ENCODE assay signal across 8 cellular contexts in the genomic region with DNA sequence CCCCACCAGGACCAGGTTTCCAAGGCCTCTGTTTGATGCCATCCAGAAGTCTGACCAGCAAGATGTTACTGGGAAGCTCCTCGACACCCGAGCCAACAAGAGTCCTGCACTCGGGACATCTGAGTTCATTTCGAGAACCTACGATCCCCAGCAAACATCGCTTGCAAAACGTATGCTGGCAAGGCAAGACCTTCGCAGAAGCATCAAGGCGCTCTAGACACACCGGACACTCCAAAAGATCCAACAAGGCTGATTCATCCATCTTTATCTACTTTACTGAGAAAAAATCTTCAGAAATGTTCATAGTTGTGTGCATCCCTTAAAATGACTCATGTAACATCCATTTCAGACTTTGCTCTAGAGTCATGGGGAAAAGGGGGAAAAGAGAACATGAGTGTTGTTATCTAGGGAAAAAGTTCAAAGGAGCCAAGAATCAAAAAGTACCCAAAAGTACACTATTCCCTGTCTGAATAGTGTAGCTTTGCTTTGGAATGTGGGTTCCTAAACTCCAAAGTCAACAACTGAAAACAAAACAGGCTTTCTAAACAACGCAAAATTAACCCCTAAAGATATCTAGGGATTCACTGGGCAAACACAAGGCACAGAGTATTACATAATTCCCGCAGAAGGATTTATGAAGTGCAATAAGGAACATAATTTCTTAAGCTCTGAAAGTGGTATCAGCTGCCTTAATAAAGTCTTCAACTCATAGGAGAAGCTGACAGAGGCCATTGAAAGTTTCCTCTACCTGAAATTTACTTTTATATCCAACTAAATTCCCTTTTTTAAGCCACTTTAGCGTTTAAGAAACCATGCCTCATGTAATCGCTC. TPM values are rescaled to one million over a fixed set of nuclear protein-coding genes. Genes with fewer than 3 reads are reported as not detected.
DNase-seq lines count a peak whose midpoint lies in the region; ATAC-seq and TF ChIP-seq lines count a peak whose summit lies in the region.

No MANE protein-coding gene starts in this region.

- POLR2A ChIA-PET in WTC11 (lab: Charles Lee): interaction anchor here (1.6 kb wide), 1 partner anchor 259 kb away, joined by 9 read pairs; the partner anchor contains the start of gene CBR4

- no peak overlapping the region for H3K27ac Mint-ChIP-seq in activated naive CD4-positive, alpha-beta T cell treated with anti-CD3 and anti-CD28 coated beads for 36 hours
- no peak overlapping the region for H3K27ac Mint-ChIP-seq in activated naive CD4-positive, alpha-beta T cell treated with anti-CD3 and anti-CD28 coated beads, Interleukin-2, amount 50 U/mL, for 72 hours
- H3K27ac Mint-ChIP-seq in WTC11: peak overlapping the region; percentile 35; the same call in 1 of the 2 replicates
- H3K27ac Mint-ChIP-seq in stimulated activated memory B cell treated with anti-CD40 and anti-IgM and Interleukin-4, amounts not matched to agents 10 μg/mL and 1 μg/mL and 100 μg/mL, for 72 hours: no peak overlapping the region

- H3K36me3 Mint-ChIP-seq in activated naive CD4-positive, alpha-beta T cell treated with anti-CD3 and anti-CD28 coated beads for 36 hours (ENCODE audit: low read depth): no peaks in the 10 kb centered on the region
- peaks cover 0 to 7% of the 10 kb centered on the region in 2 donors for H3K36me3 Mint-ChIP-seq in activated naive CD4-positive, alpha-beta T cell treated with anti-CD3 and anti-CD28 coated beads, Interleukin-2, amount 50 U/mL, for 72 hours
- H3K36me3 Mint-ChIP-seq in WTC11: peaks cover 12% of the 10 kb centered on the region
- peaks cover 6% of the 10 kb centered on the region for H3K36me3 Mint-ChIP-seq in stimulated activated memory B cell treated with anti-CD40 and anti-IgM and Interleukin-4, amounts not matched to agents 10 μg/mL and 1 μg/mL and 100 μg/mL, for 72 hours

- no peaks in the 10 kb centered on the region for H3K9me3 Mint-ChIP-seq in activated naive CD4-positive, alpha-beta T cell treated with anti-CD3 and anti-CD28 coated beads for 36 hours
- H3K9me3 Mint-ChIP-seq in activated naive CD4-positive, alpha-beta T cell treated with anti-CD3 and anti-CD28 coated beads, Interleukin-2, amount 50 U/mL, for 72 hours: peaks cover 0 to 5% of the 10 kb centered on the region in 2 donors
- H3K9me3 Mint-ChIP-seq in WTC11: no peaks in the 10 kb centered on the region; the same call in 1 of the 2 replicates
- H3K9me3 Mint-ChIP-seq in stimulated activated memory B cell treated with anti-CD40 and anti-IgM and Interleukin-4, amounts not matched to agents 10 μg/mL and 1 μg/mL and 100 μg/mL, for 72 hours: no peaks in the 10 kb centered on the region

- H3K4me3 Mint-ChIP-seq in activated naive CD4-positive, alpha-beta T cell treated with anti-CD3 and anti-CD28 coated beads for 36 hours: peak overlapping the region; percentile 57
- peak overlapping the region; percentile 86 for H3K4me3 Mint-ChIP-seq in WTC11
- peak overlapping the region; percentile 87 for H3K4me3 Mint-ChIP-seq in stimulated activated memory B cell treated with anti-CD40 and anti-IgM and Interleukin-4, amounts not matched to agents 10 μg/mL and 1 μg/mL and 100 μg/mL, for 72 hours

- H3K4me3 ChIP-seq in iPS-18c (ENCODE audit: insufficient read depth, low read depth, low read length): peak overlapping the region; percentile 94

- peaks cover 49% of the 10 kb centered on the region for H3K27me3 Mint-ChIP-seq in activated naive CD4-positive, alpha-beta T cell treated with anti-CD3 and anti-CD28 coated beads for 36 hours (ENCODE audit: low read depth)
- peaks cover 10% of the 10 kb centered on the region for H3K27me3 Mint-ChIP-seq in WTC11 (ENCODE audit: low read depth)
- no peaks in the 10 kb centered on the region for H3K27me3 Mint-ChIP-seq in stimulated activated memory B cell treated with anti-CD40 and anti-IgM and Interleukin-4, amounts not matched to agents 10 μg/mL and 1 μg/mL and 100 μg/mL, for 72 hours

- H3K9me3 ChIP-seq in iPS-18c (ENCODE audit: control insufficient read depth, insufficient read depth, low read length): no peaks in the 10 kb centered on the region

- intact Hi-C loops in activated naive CD4-positive, alpha-beta T cell treated with anti-CD3 and anti-CD28 coated beads for 36 hours (cut with micrococcal nuclease): no loop called here

- ATAC-seq in activated naive CD4-positive, alpha-beta T cell treated with anti-CD3 and anti-CD28 coated beads, Interleukin-2, amount 50 U/mL, for 72 hours: no peak
- ATAC-seq in WTC11 (no peak), HG02885 (IDR thresholded peaks at IDR 0.05; ENCODE audit: poor library complexity, unreplicated experiment) (no peak)
- ATAC-seq in stimulated activated memory B cell treated with anti-CD40 and anti-IgM and Interleukin-4, amounts not matched to agents 10 μg/mL and 1 μg/mL and 100 μg/mL, for 72 hours: no peak

- DNase-seq in activated naive CD4-positive, alpha-beta T cell treated with anti-CD3 and anti-CD28 coated beads for 36 hours: no peak
- DNase-seq in activated naive CD4-positive, alpha-beta T cell treated with anti-CD3 and anti-CD28 coated beads, Interleukin-2, amount 50 U/mL, for 72 hours (ENCODE audit: low spot score in 2 of 2): no peak
- DNase-seq in WTC11 (ENCODE audit: low spot score) (no peak), NCI-H446 (lab: John Stamatoyannopoulos, UW) (no peak)
- DNase-seq in NK-92 treated with Interleukin-12 subunit alpha and Interleukin-12 subunit beta, amount 100 ng/mL, for 24 hours (lab: John Stamatoyannopoulos, UW): no peak

- H3K4me1 Mint-ChIP-seq in activated naive CD4-positive, alpha-beta T cell treated with anti-CD3 and anti-CD28 coated beads for 36 hours (ENCODE audit: low read depth): peaks cover 3% of the 10 kb centered on the region
- H3K4me1 Mint-ChIP-seq in WTC11: peaks cover 46% of the 10 kb centered on the region
- H3K4me1 Mint-ChIP-seq in stimulated activated memory B cell treated with anti-CD40 and anti-IgM and Interleukin-4, amounts not matched to agents 10 μg/mL and 1 μg/mL and 100 μg/mL, for 72 hours: peaks cover 24% of the 10 kb centered on the region

- CTCF ChIA-PET in activated naive CD4-positive, alpha-beta T cell treated with anti-CD3 and anti-CD28 coated beads for 36 hours (lab: Charles Lee): interaction anchor here (0.6 to 1.4 kb wide), 5 partner anchors 8 to 259 kb away, joined by 3 to 7 read pairs (median 3); partner anchors contain the start of gene CBR4
- CTCF ChIA-PET in WTC11 (lab: Charles Lee): interaction anchor here (0.6 to 1.3 kb wide), 5 partner anchors 43 to 344 kb away, joined by 3 read pairs; partner anchors contain the start of gene CBR4

- TF ChIP-seq CTCF in WTC11 (IDR thresholded peaks at IDR 0.05): no peak

TF ChIP-seq in WTC11, 78 proteins besides CTCF, POLR2A, EP300 and RAD21 (continues in another document):
- TF ChIP-seq ZNF232 (CRISPR knock-in tag; IDR thresholded peaks at IDR 0.05) (no peak), SOX15 (CRISPR knock-in tag; IDR thresholded peaks at IDR 0.05) (no peak), HMGA2 (CRISPR knock-in tag; IDR thresholded peaks at IDR 0.05) (no peak), TP53 (CRISPR knock-in tag; IDR thresholded peaks at IDR 0.05) (no peak), ELF4 (CRISPR knock-in tag; IDR thresholded peaks at IDR 0.05; ENCODE audit: low read depth) (no peak), AR (CRISPR knock-in tag; IDR thresholded peaks at IDR 0.05) (no peak), ZNF138 (CRISPR knock-in tag; conservative IDR thresholded peaks at IDR 0.05) (no peak)
- TF ChIP-seq, protein P1, sequence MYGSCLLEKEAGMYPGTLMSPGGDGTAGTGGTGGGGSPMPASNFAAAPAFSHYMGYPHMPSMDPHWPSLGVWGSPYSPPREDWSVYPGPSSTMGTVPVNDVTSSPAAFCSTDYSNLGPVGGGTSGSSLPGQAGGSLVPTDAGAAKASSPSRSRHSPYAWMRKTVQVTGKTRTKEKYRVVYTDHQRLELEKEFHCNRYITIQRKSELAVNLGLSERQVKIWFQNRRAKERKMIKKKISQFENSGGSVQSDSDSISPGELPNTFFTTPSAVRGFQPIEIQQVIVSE (CRISPR knock-in tag; IDR thresholded peaks at IDR 0.05; ENCODE audit: borderline replicate concordance): no peak

RNA-seq across cellular contexts. Expression of gene SH3RF1, which starts 1.6 kb away (rescaled TPM):
- under 1 TPM; 0.22 to 0.55 TPM for total RNA-seq in activated naive CD4-positive, alpha-beta T cell treated with anti-CD3 and anti-CD28 coated beads for 36 hours
- total RNA-seq in activated naive CD4-positive, alpha-beta T cell treated with anti-CD3 and anti-CD28 coated beads, Interleukin-2, amount 50 U/mL, for 72 hours: under 1 TPM; 0.43 to 0.82 TPM
- 11.1 to 16.6 TPM (median 13.2 TPM) in 3 replicates for total RNA-seq in WTC11 (2021)
